In genomic region chrX:109841257-109841656, GRCh38 we compare ENCODE assay signal across 16 cellular contexts.
A peak's percentile ranks its signal among the peaks of the same experiment; 100 is the strongest.
DNase-seq lines count a peak whose midpoint lies in the region; ATAC-seq and TF ChIP-seq lines count a peak whose summit lies in the region.
"Had no signal": no experiment of that assay in that cellular context is flagged by ENCODE, and none has a peak within 500 bp of the region (broad histone marks: within the 10 kb centered on the region; RNA-seq: fewer than 3 reads in every experiment).

No MANE protein-coding gene starts in this region.

- peak overlapping the region; percentile 90 for H3K27ac Mint-ChIP-seq in activated naive CD4-positive, alpha-beta T cell treated with anti-CD3 and anti-CD28 coated beads, Interleukin-2, amount 50 U/mL, for 24 hours
- H3K27ac Mint-ChIP-seq: CD4-positive, alpha-beta T cell; IgD-negative memory B cell; memory B cell had no signal

- H3K27ac ChIP-seq in RWPE2 (ENCODE audit: poor library complexity, severe bottlenecking) (peak overlapping the region; percentile 48), epithelial cell of prostate (peak overlapping the region; percentile 31), subcutaneous abdominal adipose tissue (ENCODE audit: low read depth, low read length) (peak overlapping the region; percentile 48)
- H3K27ac ChIP-seq: WERI-Rb-1 had no signal

- no peaks in the 10 kb centered on the region for H3K36me3 Mint-ChIP-seq in activated naive CD4-positive, alpha-beta T cell treated with anti-CD3 and anti-CD28 coated beads, Interleukin-2, amount 50 U/mL, for 24 hours
- H3K36me3 Mint-ChIP-seq: IgD-negative memory B cell, memory B cell had no signal

- in situ Hi-C loops in ACHN (cut with HindIII; ENCODE audit: low pct_ligation_motif_present, low pct_unique_long_range_greater_than_20kb, low sequenced_read_pairs), result no loop called here

- H3K27me3 ChIP-seq in RWPE2 (ENCODE audit: insufficient read depth, poor library complexity, severe bottlenecking) (no peaks in the 10 kb centered on the region), subcutaneous abdominal adipose tissue (ENCODE audit: control insufficient read depth in 5 of 5, insufficient read depth in 4 of 5, low read length in 5 of 5) (peaks cover 0 to 6% (median 2%) of the 10 kb centered on the region in 5 donors)
- H3K27me3 ChIP-seq: body of pancreas had no signal

- no peaks in the 10 kb centered on the region for H3K9me3 Mint-ChIP-seq in activated naive CD4-positive, alpha-beta T cell treated with anti-CD3 and anti-CD28 coated beads, Interleukin-2, amount 50 U/mL, for 24 hours
- H3K9me3 Mint-ChIP-seq: activated T-cell treated with anti-CD3 and anti-CD28 coated beads, Interleukin-2, amount 50 U/mL, for 4 hours; CD4-positive, alpha-beta T cell; IgD-negative memory B cell; memory B cell had no signal

- TF ChIP-seq CTCF in RWPE2 (IDR thresholded peaks at IDR 0.05; ENCODE audit: poor library complexity, severe bottlenecking), result no peak

- H3K4me3 Mint-ChIP-seq in activated naive CD4-positive, alpha-beta T cell treated with anti-CD3 and anti-CD28 coated beads, Interleukin-2, amount 50 U/mL, for 24 hours, result no peak overlapping the region
- H3K4me3 Mint-ChIP-seq: activated T-cell treated with anti-CD3 and anti-CD28 coated beads, Interleukin-2, amount 50 U/mL, for 4 hours; CD4-positive, alpha-beta T cell; IgD-negative memory B cell; memory B cell had no signal

- H3K36me3 ChIP-seq in RWPE2 (ENCODE audit: low read depth) (no peaks in the 10 kb centered on the region), subcutaneous abdominal adipose tissue (ENCODE audit: control insufficient read depth in 5 of 5, insufficient read depth in 5 of 5, low read length in 5 of 5) (no peaks in the 10 kb centered on the region)
- H3K36me3 ChIP-seq: WERI-Rb-1 had no signal

- peaks cover 7% of the 10 kb centered on the region for H3K4me1 Mint-ChIP-seq in activated naive CD4-positive, alpha-beta T cell treated with anti-CD3 and anti-CD28 coated beads, Interleukin-2, amount 50 U/mL, for 24 hours
- H3K4me1 Mint-ChIP-seq: IgD-negative memory B cell had no signal

- no peak for ATAC-seq in RWPE2 (ENCODE audit: low read depth)

- H3K4me1 ChIP-seq in RWPE2 (ENCODE audit: insufficient read depth, poor library complexity, severe bottlenecking) (peaks cover 20% of the 10 kb centered on the region), subcutaneous abdominal adipose tissue (ENCODE audit: control insufficient read depth in 5 of 5, insufficient read depth in 5 of 5, low read length in 5 of 5) (peaks cover 0 to 20% (median 13%) of the 10 kb centered on the region in 5 donors)

- no peaks in the 10 kb centered on the region for H3K27me3 Mint-ChIP-seq in activated naive CD4-positive, alpha-beta T cell treated with anti-CD3 and anti-CD28 coated beads, Interleukin-2, amount 50 U/mL, for 24 hours
- H3K27me3 Mint-ChIP-seq: CD4-positive, alpha-beta T cell; memory B cell had no signal

- peak overlapping the region in 1 of 5 donors; percentile 22 for H3K9ac ChIP-seq in subcutaneous abdominal adipose tissue (ENCODE audit: low read length in 5 of 5)

- H3K4me3 ChIP-seq in RWPE2 (ENCODE audit: severe bottlenecking), result no peak overlapping the region
- no peak overlapping the region for H3K4me3 ChIP-seq in subcutaneous abdominal adipose tissue (ENCODE audit: low read depth in 1 of 5, low read length in 5 of 5)
- H3K4me3 ChIP-seq: body of pancreas had no signal

- DNase-seq in activated naive CD4-positive, alpha-beta T cell treated with Interleukin-2 at 50 U/mL for 16 hours, result no peak
- DNase-seq in RWPE2 (ENCODE audit: low spot score) (no peak), epithelial cell of prostate (ENCODE audit: low read depth, low spot score) (no peak), NCI-H524 treated with DMSO at 0.1 percent for 48 hours (lab: John Stamatoyannopoulos, UW) (no peak), ACHN (no peak)
- DNase-seq: activated T-cell treated with anti-CD3 and anti-CD28 coated beads, Interleukin-2, amount 50 U/mL, for 4 hours; CD4-positive, alpha-beta T cell; NCI-H1105 treated with DMSO at 0.1 percent for 48 hours; NCI-H2029; NCI-H82; WERI-Rb-1 had no signal

- H3K9me3 ChIP-seq in RWPE2 (ENCODE audit: severe bottlenecking) (no peaks in the 10 kb centered on the region), subcutaneous abdominal adipose tissue (ENCODE audit: control insufficient read depth in 5 of 5, low read length in 5 of 5) (no peaks in the 10 kb centered on the region)
- H3K9me3 ChIP-seq: body of pancreas had no signal
